13 cellular contexts compared by ENCODE assay signal in the genomic region with DNA sequence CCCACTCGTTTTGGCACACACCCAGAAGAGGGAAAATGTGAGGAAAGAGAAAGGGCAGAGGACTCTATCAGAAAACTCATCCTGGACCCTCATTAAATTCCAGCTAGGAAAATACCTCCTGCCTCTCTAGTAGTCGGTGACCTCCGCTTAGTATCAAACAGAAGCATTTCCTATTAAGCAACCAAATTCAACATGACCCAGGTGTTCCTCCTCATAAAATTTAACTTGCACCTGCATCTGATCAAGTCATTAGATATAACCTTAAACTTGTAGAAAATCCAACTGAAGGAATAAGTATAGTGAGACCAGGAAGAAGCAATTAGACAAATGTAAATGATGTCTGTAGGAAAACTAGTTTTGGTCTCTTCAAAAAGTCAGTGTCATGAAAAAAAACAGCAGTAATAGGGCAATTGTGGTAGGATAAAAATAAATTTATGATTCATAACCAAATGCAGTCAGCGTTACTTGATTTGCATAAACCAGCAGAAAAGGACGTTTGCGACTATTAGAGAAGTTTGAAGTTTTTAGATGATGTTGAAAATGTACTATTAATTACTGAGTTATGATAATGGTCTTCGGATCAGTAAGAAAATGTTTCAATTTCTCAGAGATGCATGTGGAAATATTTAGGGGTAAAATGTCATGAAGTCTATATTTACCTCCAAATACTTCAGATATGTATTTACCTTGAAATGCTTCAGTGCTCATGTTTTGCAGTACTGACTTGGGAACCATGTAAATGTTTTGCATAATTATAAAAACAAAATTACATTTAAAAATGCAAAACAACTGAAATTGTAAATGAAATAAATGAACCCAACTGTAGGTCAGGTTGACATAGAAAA. TPM values are rescaled to one million over a fixed set of nuclear protein-coding genes. Genes with fewer than 3 reads are reported as not detected.
A peak's percentile ranks its signal among the peaks of the same experiment; 100 is the strongest.
DNase-seq lines count a peak whose midpoint lies in the region; ATAC-seq, FAIRE-seq and TF ChIP-seq lines count a peak whose summit lies in the region.
"Had no signal": no experiment of that assay in that cellular context is flagged by ENCODE, and none has a peak within 500 bp of the region (broad histone marks: within the 10 kb centered on the region; RNA-seq: fewer than 3 reads in every experiment).

No MANE protein-coding gene starts in this region.

- intact Hi-C loops in activated T-helper 1 cell treated with anti-CD3 and anti-CD28 coated beads, Interleukin-12 subunit alpha, Interleukin-12 subunit beta, Interleukin-2, Interleukin-4 antibody, amounts not matched to agents 30 ng/mL and 10 ng/mL and 1 ng/mL, durations not matched to agents 14 hours and 24 hours and 36 hours (cut with micrococcal nuclease) = no loop called here

- H3K4me1 Mint-ChIP-seq in activated T-helper 1 cell treated with anti-CD3 and anti-CD28 coated beads, Interleukin-12 subunit alpha, Interleukin-12 subunit beta, Interleukin-2, Interleukin-4 antibody, amounts not matched to agents 30 ng/mL and 10 ng/mL and 1 ng/mL, durations not matched to agents 14 hours and 24 hours and 36 hours (ENCODE audit: low read depth) = peaks cover 34% of the 10 kb centered on the region

- no peak for TF ChIP-seq POLR2A in GM12891 (IDR thresholded peaks at IDR 0.05; ENCODE audit: low read depth, low read length)

- peaks cover 13% of the 10 kb centered on the region for H3K36me3 Mint-ChIP-seq in activated T-helper 1 cell treated with anti-CD3 and anti-CD28 coated beads, Interleukin-12 subunit alpha, Interleukin-12 subunit beta, Interleukin-2, Interleukin-4 antibody, amounts not matched to agents 30 ng/mL and 10 ng/mL and 1 ng/mL, durations not matched to agents 14 hours and 24 hours and 36 hours (ENCODE audit: low read depth)

- no peak for DNase-seq in GM12891 (ENCODE audit: insufficient read length, low spot score)
- no peak for DNase-seq in activated T-helper 1 cell treated with anti-CD3 and anti-CD28 coated beads, Interleukin-12 subunit alpha, Interleukin-12 subunit beta, Interleukin-2, Interleukin-4 antibody, amounts not matched to agents 30 ng/mL and 10 ng/mL and 1 ng/mL, durations not matched to agents 14 hours and 24 hours and 36 hours (ENCODE audit: low spot score)
- DNase-seq in anterior cingulate cortex (lab: John Stamatoyannopoulos, UW) = no peak
- no peak for DNase-seq in H4 (ENCODE audit: low spot score)
- no peak for DNase-seq in activated gamma-delta T cell treated with Interleukin-2 at 50 U/mL for 16 hours
- no peak for DNase-seq in NCI-H345 (lab: John Stamatoyannopoulos, UW)
- DNase-seq: activated naive CD4-positive, alpha-beta T cell treated with anti-CD3 and anti-CD28 coated beads, Interleukin-2, amount 50 U/mL, for 16 hours; effector memory CD4-positive, alpha-beta T cell; kidney; NCI-H1694 treated with DMSO at 0.1 percent for 48 hours had no signal

- H3K27me3 Mint-ChIP-seq in activated T-helper 1 cell treated with anti-CD3 and anti-CD28 coated beads, Interleukin-12 subunit alpha, Interleukin-12 subunit beta, Interleukin-2, Interleukin-4 antibody, amounts not matched to agents 30 ng/mL and 10 ng/mL and 1 ng/mL, durations not matched to agents 14 hours and 24 hours and 36 hours (ENCODE audit: insufficient read depth) = no peaks in the 10 kb centered on the region

- H3K9me3 Mint-ChIP-seq in activated T-helper 1 cell treated with anti-CD3 and anti-CD28 coated beads, Interleukin-12 subunit alpha, Interleukin-12 subunit beta, Interleukin-2, Interleukin-4 antibody, amounts not matched to agents 30 ng/mL and 10 ng/mL and 1 ng/mL, durations not matched to agents 14 hours and 24 hours and 36 hours = no peaks in the 10 kb centered on the region
- H3K9me3 Mint-ChIP-seq: T-helper 1 cell treated with Interleukin-12 subunit alpha and Interleukin-12 subunit beta and Interleukin-4 antibody, amounts not matched to agents 30 μg/mL and 1 μg/mL, for 36 hours had no signal

- ATAC-seq in GM19467 (IDR thresholded peaks at IDR 0.05; ENCODE audit: unreplicated experiment) (peak; percentile 42), HG03159 (IDR thresholded peaks at IDR 0.05; ENCODE audit: unreplicated experiment) (peak; percentile 48)

- peak overlapping the region; percentile 52 for H3K27ac Mint-ChIP-seq in activated T-helper 1 cell treated with anti-CD3 and anti-CD28 coated beads, Interleukin-12 subunit alpha, Interleukin-12 subunit beta, Interleukin-2, Interleukin-4 antibody, amounts not matched to agents 30 ng/mL and 10 ng/mL and 1 ng/mL, durations not matched to agents 14 hours and 24 hours and 36 hours
- H3K27ac Mint-ChIP-seq: T-helper 1 cell treated with Interleukin-12 subunit alpha and Interleukin-12 subunit beta and Interleukin-4 antibody, amounts not matched to agents 30 μg/mL and 1 μg/mL, for 36 hours had no signal

- FAIRE-seq in GM12891 (lab: Jason Lieb, UNC) = peak; percentile 81
- FAIRE-seq: kidney had no signal

- H3K4me3 Mint-ChIP-seq in activated T-helper 1 cell treated with anti-CD3 and anti-CD28 coated beads, Interleukin-12 subunit alpha, Interleukin-12 subunit beta, Interleukin-2, Interleukin-4 antibody, amounts not matched to agents 30 ng/mL and 10 ng/mL and 1 ng/mL, durations not matched to agents 14 hours and 24 hours and 36 hours = peak overlapping the region; percentile 22
- H3K4me3 Mint-ChIP-seq: T-helper 1 cell treated with Interleukin-12 subunit alpha and Interleukin-12 subunit beta and Interleukin-4 antibody, amounts not matched to agents 30 μg/mL and 1 μg/mL, for 36 hours had no signal

TF ChIP-seq in GM12891, 5 proteins besides CTCF, POLR2A, EP300 and RAD21:
- TF ChIP-seq SPI1 (IDR thresholded peaks at IDR 0.05; ENCODE audit: low read depth, low read length) = no peak
- TF ChIP-seq POU2F2 (IDR thresholded peaks at IDR 0.05; ENCODE audit: low read depth, low read length) = peak; percentile 68; the same call in 1 of the 2 replicates

RNA-seq across cellular contexts. Expression of a gene that starts 44.6 kb away (rescaled TPM):
- 0.30 TPM for polyA plus RNA-seq in GM12891 (2012; ENCODE audit: low read depth, missing spikeins)
- total RNA-seq in activated T-helper 1 cell treated with anti-CD3 and anti-CD28 coated beads, Interleukin-12 subunit alpha, Interleukin-12 subunit beta, Interleukin-2, Interleukin-4 antibody, amounts not matched to agents 30 ng/mL and 10 ng/mL and 1 ng/mL, durations not matched to agents 14 hours and 24 hours and 36 hours = not detected in 2 replicates
- total RNA-seq in H4 (2014; rRNA removed; shearing (Covaris generic)) = not detected in 2 replicates
- total RNA-seq: kidney had no signal
